ENCODE assay signal across 1 cellular context in the genomic region with DNA sequence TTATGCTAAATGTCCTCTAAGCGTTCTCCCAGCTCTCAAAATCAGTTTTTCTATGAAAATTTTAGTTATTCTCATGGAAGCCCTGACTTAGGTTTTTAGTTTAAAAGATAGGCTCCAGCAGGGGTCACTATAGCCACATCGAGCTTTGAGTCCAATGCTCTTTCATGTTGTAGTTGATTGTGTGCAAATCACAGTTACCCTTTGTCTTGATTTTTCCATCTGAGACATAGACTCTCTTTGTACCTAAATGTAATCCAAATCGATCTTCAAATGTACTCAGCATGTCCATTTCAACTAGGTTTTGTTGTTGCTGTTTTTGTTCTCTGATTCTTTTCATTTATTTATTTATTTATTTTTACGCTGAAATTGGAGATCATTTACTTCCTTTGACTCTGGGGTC.
TF ChIP-seq lines count a peak whose summit lies in the region.

No MANE protein-coding gene starts in this region.

TF ChIP-seq in GM12878, 131 proteins besides CTCF, POLR2A, EP300 and RAD21 (continued from another document):
- 0 out of 2 replicates have a peak, but pooled peaks have one; percentile 74 for TF ChIP-seq SMARCA5 (IDR thresholded peaks at IDR 0.05)
TF ChIP-seq in GM12878: peak in this region for 5.
